Comparison of ENCODE assay signal across 6 cellular contexts in genomic region chr18:13077473-13077872, GRCh38.
"Had no signal": no experiment of that assay in that cellular context is flagged by ENCODE, and none has a peak within 500 bp of the region (broad histone marks: within the 10 kb centered on the region; RNA-seq: fewer than 3 reads in every experiment).

No MANE protein-coding gene starts in this region.

- ATAC-seq: GM23338 had no signal

- H3K4me3 ChIP-seq: GM23338 had no signal

- FAIRE-seq: H1, H54, HTR-8/SVneo had no signal

- DNase-seq: H9, HCEC 1CT had no signal
